In the genomic region with DNA sequence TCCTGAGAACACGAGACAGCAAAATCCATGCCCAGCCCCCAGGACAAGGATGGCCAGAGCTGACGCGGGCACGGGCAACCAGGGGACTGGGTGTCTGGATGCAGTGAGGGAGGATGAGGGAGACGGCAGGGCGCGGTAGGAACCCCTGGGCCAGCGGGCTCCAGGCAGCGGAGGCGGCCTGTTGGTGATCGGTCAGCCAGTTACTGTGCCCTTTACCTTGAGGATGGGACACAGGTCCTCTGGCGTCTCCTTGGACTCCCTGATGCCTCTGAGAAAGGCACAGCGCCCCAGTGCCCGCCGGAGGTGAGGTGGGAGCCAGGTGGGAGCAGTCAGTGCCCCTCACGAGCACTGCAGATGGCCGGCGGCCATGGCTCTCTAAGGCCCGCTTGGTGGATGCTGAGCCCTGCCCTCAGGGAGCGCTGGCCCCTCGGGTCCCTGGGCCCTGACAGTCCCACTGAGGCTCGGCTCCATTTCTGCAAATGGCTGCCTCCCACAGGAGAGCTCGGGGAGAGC, we compare ENCODE assay signal across 3 cellular contexts.
TF ChIP-seq lines count a peak whose summit lies in the region.

No MANE protein-coding gene starts in this region.

TF ChIP-seq in SK-N-SH, 30 proteins besides CTCF, POLR2A, EP300 and RAD21:
- TF ChIP-seq SMC3 (IDR thresholded peaks at IDR 0.05; ENCODE audit: low read depth, low read length) (no peak), GABPA (IDR thresholded peaks at IDR 0.05; ENCODE audit: low read depth) (no peak)

TF ChIP-seq in SK-N-SH treated with all-trans-retinoic acid at 6 μM for 48 hours, 23 proteins besides CTCF, POLR2A, EP300 and RAD21:
- TF ChIP-seq ARNTL (CRISPR knock-in tag; IDR thresholded peaks at IDR 0.05; ENCODE audit: borderline replicate concordance, low read depth) (no peak), CSRNP3 (CRISPR knock-in tag; IDR thresholded peaks at IDR 0.05) (no peak), ESRRG (CRISPR knock-in tag; IDR thresholded peaks at IDR 0.05) (no peak), CSDC2 (CRISPR knock-in tag; IDR thresholded peaks at IDR 0.05) (no peak)

TF ChIP-seq in IMR-90, 13 proteins besides CTCF, POLR2A, EP300 and RAD21 (continued from another document):
- TF ChIP-seq BHLHE40 (IDR thresholded peaks at IDR 0.05; ENCODE audit: low read depth, low read length) = no peak
- TF ChIP-seq, protein P1, sequence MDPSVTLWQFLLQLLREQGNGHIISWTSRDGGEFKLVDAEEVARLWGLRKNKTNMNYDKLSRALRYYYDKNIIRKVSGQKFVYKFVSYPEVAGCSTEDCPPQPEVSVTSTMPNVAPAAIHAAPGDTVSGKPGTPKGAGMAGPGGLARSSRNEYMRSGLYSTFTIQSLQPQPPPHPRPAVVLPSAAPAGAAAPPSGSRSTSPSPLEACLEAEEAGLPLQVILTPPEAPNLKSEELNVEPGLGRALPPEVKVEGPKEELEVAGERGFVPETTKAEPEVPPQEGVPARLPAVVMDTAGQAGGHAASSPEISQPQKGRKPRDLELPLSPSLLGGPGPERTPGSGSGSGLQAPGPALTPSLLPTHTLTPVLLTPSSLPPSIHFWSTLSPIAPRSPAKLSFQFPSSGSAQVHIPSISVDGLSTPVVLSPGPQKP (IDR thresholded peaks at IDR 0.05; ENCODE audit: borderline replicate concordance, low read depth, low read length) = no peak
- TF ChIP-seq RFX5 (IDR thresholded peaks at IDR 0.05; ENCODE audit: low read depth, low read length) = no peak
- TF ChIP-seq MXI1 (IDR thresholded peaks at IDR 0.05; ENCODE audit: borderline replicate concordance, low read depth, low read length) = no peak
- TF ChIP-seq SMC3 (IDR thresholded peaks at IDR 0.05; ENCODE audit: low read depth, low read length) = no peak
- TF ChIP-seq FOS (IDR thresholded peaks at IDR 0.05; ENCODE audit: low read depth, low read length) = no peak
- TF ChIP-seq, protein P2, sequence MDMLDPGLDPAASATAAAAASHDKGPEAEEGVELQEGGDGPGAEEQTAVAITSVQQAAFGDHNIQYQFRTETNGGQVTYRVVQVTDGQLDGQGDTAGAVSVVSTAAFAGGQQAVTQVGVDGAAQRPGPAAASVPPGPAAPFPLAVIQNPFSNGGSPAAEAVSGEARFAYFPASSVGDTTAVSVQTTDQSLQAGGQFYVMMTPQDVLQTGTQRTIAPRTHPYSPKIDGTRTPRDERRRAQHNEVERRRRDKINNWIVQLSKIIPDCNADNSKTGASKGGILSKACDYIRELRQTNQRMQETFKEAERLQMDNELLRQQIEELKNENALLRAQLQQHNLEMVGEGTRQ (IDR thresholded peaks at IDR 0.05; ENCODE audit: low read depth, low read length) = no peak
- TF ChIP-seq CHD1 (IDR thresholded peaks at IDR 0.05; ENCODE audit: low read depth, low read length) = no peak
- TF ChIP-seq NFE2L2 (IDR thresholded peaks at IDR 0.05; ENCODE audit: low read depth, low read length) = no peak
- TF ChIP-seq MAFK (IDR thresholded peaks at IDR 0.05; ENCODE audit: low read depth, low read length) = no peak
- no peak for TF ChIP-seq RCOR1 (IDR thresholded peaks at IDR 0.05; ENCODE audit: insufficient replicate concordance, low read length)
- no peak for TF ChIP-seq CEBPB (IDR thresholded peaks at IDR 0.05; ENCODE audit: low read depth, low read length)
